In genomic region chr2:149383340-149383739, GRCh38 we compare ENCODE assay signal across 19 cellular contexts. TPM values are rescaled to one million over a fixed set of nuclear protein-coding genes. Genes with fewer than 3 reads are reported as not detected.
DNase-seq lines count a peak whose midpoint lies in the region; ATAC-seq and TF ChIP-seq lines count a peak whose summit lies in the region.
"Had no signal": no experiment of that assay in that cellular context is flagged by ENCODE, and none has a peak within 500 bp of the region (broad histone marks: within the 10 kb centered on the region; RNA-seq: fewer than 3 reads in every experiment).

No MANE protein-coding gene starts in this region.

- H3K36me3 ChIP-seq in RWPE2 (ENCODE audit: low read depth) (no peaks in the 10 kb centered on the region), fibroblast of lung (ENCODE audit: control insufficient read depth, insufficient read depth, low read length) (no peaks in the 10 kb centered on the region), osteoblast (ENCODE audit: insufficient read depth, low read length) (no peaks in the 10 kb centered on the region)
- H3K36me3 ChIP-seq: Peyer's patch had no signal

- H4K20me1 ChIP-seq in fibroblast of lung (ENCODE audit: control insufficient read depth, extremely low read depth, insufficient read depth, low read length) (no peaks in the 10 kb centered on the region), osteoblast (ENCODE audit: insufficient read depth, low read length) (no peaks in the 10 kb centered on the region)

- H3K9ac ChIP-seq in fibroblast of lung (ENCODE audit: insufficient read depth, low read length) = no peak overlapping the region

- TF ChIP-seq CTCF in RWPE2 (IDR thresholded peaks at IDR 0.05; ENCODE audit: poor library complexity, severe bottlenecking) (no peak), fibroblast of lung (conservative IDR thresholded peaks at IDR 0.05 in 1 of 2, IDR thresholded peaks at IDR 0.05 in 1 of 2; ENCODE audit: low read depth in 1 of 2, low read length in 2 of 2) (no peak), osteoblast (IDR thresholded peaks at IDR 0.05; ENCODE audit: extremely low read depth, low read depth, low read length) (no peak), osteocyte (IDR thresholded peaks at IDR 0.05) (no peak)

- no peak overlapping the region for H3K27ac ChIP-seq in RWPE2 (ENCODE audit: poor library complexity, severe bottlenecking)
- peak overlapping the region; percentile 15 for H3K27ac ChIP-seq in fibroblast of lung (ENCODE audit: insufficient read depth, low read length)
- no peak overlapping the region for H3K27ac ChIP-seq in osteoblast (ENCODE audit: low read depth, low read length)
- H3K27ac ChIP-seq: C4-2B, Peyer's patch had no signal

- H3K36me3 Mint-ChIP-seq in osteocyte (ENCODE audit: unreplicated experiment) = peaks cover 1% of the 10 kb centered on the region
- H3K36me3 Mint-ChIP-seq: activated naive CD8-positive, alpha-beta T cell treated with anti-CD3 and anti-CD28 coated beads, Interleukin-2, amount 10 ng/mL, durations not matched to agents 7 days and 5 days; immature natural killer cell; T-cell had no signal

- no peaks in the 10 kb centered on the region for H3K27me3 Mint-ChIP-seq in osteocyte (ENCODE audit: unreplicated experiment)

- H3K9me3 Mint-ChIP-seq in osteocyte (ENCODE audit: unreplicated experiment) = no peaks in the 10 kb centered on the region
- H3K9me3 Mint-ChIP-seq: activated naive CD8-positive, alpha-beta T cell treated with anti-CD3 and anti-CD28 coated beads, Interleukin-2, amount 10 ng/mL, durations not matched to agents 7 days and 5 days had no signal

- H3K4me1 ChIP-seq in RWPE2 (ENCODE audit: insufficient read depth, poor library complexity, severe bottlenecking) (no peaks in the 10 kb centered on the region), fibroblast of lung (ENCODE audit: control insufficient read depth, extremely low read depth, insufficient read depth, low read length) (peaks cover 2% of the 10 kb centered on the region), osteoblast (ENCODE audit: insufficient read depth, low read length) (no peaks in the 10 kb centered on the region)
- H3K4me1 ChIP-seq: Peyer's patch had no signal

- H3K27me3 ChIP-seq in RWPE2 (ENCODE audit: insufficient read depth, poor library complexity, severe bottlenecking) = no peaks in the 10 kb centered on the region
- H3K27me3 ChIP-seq in fibroblast of lung (ENCODE audit: control insufficient read depth, insufficient read depth, low read length) = no peaks in the 10 kb centered on the region
- no peaks in the 10 kb centered on the region for H3K27me3 ChIP-seq in osteoblast (ENCODE audit: insufficient read depth, low read length)
- H3K27me3 ChIP-seq: Peyer's patch had no signal

- H3K4me3 ChIP-seq in RWPE2 (ENCODE audit: severe bottlenecking) (no peak overlapping the region), fibroblast of lung (replicated peaks in 1 of 4; ENCODE audit: control extremely low read depth in 1 of 4, insufficient read depth in 1 of 4, low read depth in 3 of 4, low read length in 4 of 4) (no peak overlapping the region), osteoblast (ENCODE audit: insufficient read depth, low read length) (no peak overlapping the region)
- H3K4me3 ChIP-seq: Peyer's patch had no signal

- H3K9me3 ChIP-seq in RWPE2 (ENCODE audit: severe bottlenecking) (peaks cover 5% of the 10 kb centered on the region), fibroblast of lung (ENCODE audit: control insufficient read depth, insufficient read depth, low read depth, low read length) (no peaks in the 10 kb centered on the region), osteoblast (ENCODE audit: low read depth, low read length) (no peaks in the 10 kb centered on the region)
- H3K9me3 ChIP-seq: Peyer's patch had no signal

- no peak overlapping the region for H3K4me2 ChIP-seq in fibroblast of lung (ENCODE audit: extremely low read depth, insufficient read depth, low read length)
- H3K4me2 ChIP-seq in osteoblast (ENCODE audit: insufficient read depth, low read length) = no peak overlapping the region

- H3K4me1 Mint-ChIP-seq in osteocyte (ENCODE audit: unreplicated experiment) = peaks cover 16% of the 10 kb centered on the region
- H3K4me1 Mint-ChIP-seq: activated naive CD8-positive, alpha-beta T cell treated with anti-CD3 and anti-CD28 coated beads, Interleukin-2, amount 10 ng/mL, durations not matched to agents 7 days and 5 days; immature natural killer cell; T-cell had no signal

- DNase-seq in EH (ENCODE audit: low read depth) = peak; percentile 81
- DNase-seq in RWPE2 (ENCODE audit: low spot score) = no peak
- DNase-seq in fibroblast of lung (ENCODE audit: low read depth in 2 of 2) = peak; percentile 89 to 93
- peak; percentile 43 for DNase-seq in osteoblast (ENCODE audit: insufficient read length, low spot score, missing footprints)
- no peak for DNase-seq in osteocyte (ENCODE audit: extremely low spot score, unreplicated experiment)
- DNase-seq in DMS53 (lab: John Stamatoyannopoulos, UW) = no peak
- no peak for DNase-seq in effector CD8-positive, alpha-beta T cell (lab: John Stamatoyannopoulos, UW)
- no peak for DNase-seq in activated naive CD4-positive, alpha-beta T cell treated with Interleukin-2 at 50 U/mL for 16 hours
- DNase-seq: activated naive CD8-positive, alpha-beta T cell treated with anti-CD3 and anti-CD28 coated beads, Interleukin-2, amount 10 ng/mL, durations not matched to agents 7 days and 5 days; DND-41; immature natural killer cell; mesendoderm; NCI-H1930; NCI-H524; occipital lobe; Peyer's patch; substantia nigra; T-cell had no signal

- peak; percentile 70 for ATAC-seq in RWPE2 (ENCODE audit: low read depth)
- ATAC-seq: T-cell had no signal

- H3K4me3 Mint-ChIP-seq in osteocyte (ENCODE audit: unreplicated experiment) = no peak overlapping the region
- H3K4me3 Mint-ChIP-seq: activated naive CD8-positive, alpha-beta T cell treated with anti-CD3 and anti-CD28 coated beads, Interleukin-2, amount 10 ng/mL, durations not matched to agents 7 days and 5 days; immature natural killer cell; T-cell had no signal

- H3K79me2 ChIP-seq in fibroblast of lung (ENCODE audit: control insufficient read depth, insufficient read depth, low read length) = no peaks in the 10 kb centered on the region
- no peaks in the 10 kb centered on the region for H3K79me2 ChIP-seq in osteoblast (ENCODE audit: insufficient read depth, low read length)

- H3K27ac Mint-ChIP-seq in osteocyte (ENCODE audit: unreplicated experiment) = no peak overlapping the region
- H3K27ac Mint-ChIP-seq: activated naive CD8-positive, alpha-beta T cell treated with anti-CD3 and anti-CD28 coated beads, Interleukin-2, amount 10 ng/mL, durations not matched to agents 7 days and 5 days; immature natural killer cell; T-cell had no signal

- H2AFZ ChIP-seq in fibroblast of lung (ENCODE audit: low read length) (no peak overlapping the region), osteoblast (ENCODE audit: low read length) (no peak overlapping the region)

RNA-seq across cellular contexts. Expression of gene LYPD6, which starts 53.0 kb away (rescaled TPM):
- total RNA-seq in fibroblast of lung (under 0.01 and 0.17 TPM in 2 replicates), osteoblast (under 0.01 and 0.59 TPM in 2 replicates), osteocyte (1.8 and 2.1 TPM in 2 replicates)
- 1.8 and 3.7 TPM in 2 replicates for polyA plus RNA-seq in fibroblast of lung
- polyA plus RNA-seq in fibroblast of lung (2012) = 0.80 and 1.6 TPM in 2 replicates
- 2.1 and 3.3 TPM in 2 replicates for polyA minus RNA-seq in fibroblast of lung (ENCODE audit: low replicate concordance)
- total RNA-seq: activated naive CD8-positive, alpha-beta T cell treated with anti-CD3 and anti-CD28 coated beads, Interleukin-2, amount 10 ng/mL, durations not matched to agents 7 days and 5 days; T-cell had no signal

Comparison
In these comparisons a context has a peak if more than half of its experiments do, and no peak if none do; other contexts are left out.
1. DNase-seq: peak in EH (single experiment), fibroblast of lung (2 of 2) and osteoblast (single experiment); none in RWPE2 (single experiment), osteocyte (single experiment), DMS53 (single experiment), effector CD8-positive, alpha-beta T cell (single experiment) and activated naive CD4-positive, alpha-beta T cell treated with Interleukin-2 at 50 U/mL for 16 hours (single experiment).